ENCODE assay signal across 26 cellular contexts in the genomic region with DNA sequence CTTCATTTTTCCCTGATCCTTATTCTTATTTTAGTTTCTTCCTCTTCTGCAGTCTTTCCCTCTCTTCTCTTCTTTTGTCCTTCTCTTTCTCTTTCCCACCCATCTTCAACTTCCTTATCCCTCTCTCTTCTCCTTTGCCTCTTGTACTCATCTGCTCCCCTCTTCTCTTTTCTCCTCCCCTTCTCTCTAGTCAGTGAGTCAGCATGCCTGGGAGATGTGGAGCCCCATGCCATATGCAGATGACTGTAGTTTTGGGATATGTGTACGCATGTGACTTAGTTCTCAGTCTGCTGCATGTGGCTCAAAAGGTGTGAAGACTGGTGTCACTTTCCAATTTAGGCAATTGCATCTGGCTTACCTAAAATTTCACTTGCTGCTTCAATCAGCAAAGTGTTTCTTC.
"Had no signal": no experiment of that assay in that cellular context is flagged by ENCODE, and none has a peak within 500 bp of the region (broad histone marks: within the 10 kb centered on the region; RNA-seq: fewer than 3 reads in every experiment).

No MANE protein-coding gene starts in this region.

- H3K36me3 Mint-ChIP-seq: neural progenitor cell had no signal

- H3K9me3 Mint-ChIP-seq: nephron, neural progenitor cell had no signal

- H3K4me3 Mint-ChIP-seq: effector memory CD8-positive, alpha-beta T cell; naive thymus-derived CD4-positive, alpha-beta T cell; nephron; neural progenitor cell had no signal

- DNase-seq: dermis blood vessel endothelial cell; effector memory CD8-positive, alpha-beta T cell; gastrocnemius medialis; kidney; left cardiac atrium; left lung; mesendoderm; naive thymus-derived CD4-positive, alpha-beta T cell; stimulated activated CD4-positive, alpha-beta T cell treated with anti-CD3 and anti-CD28 coated beads, Interleukin-12 subunit alpha, Interleukin-12 subunit beta, amount 100 ng/mL, for 4 hours; stimulated activated CD4-positive, alpha-beta T cell treated with anti-CD3 and anti-CD28 coated beads, Interleukin-1b, Interleukin-23, amount 100 ng/mL, for 48 hours; stimulated activated CD4-positive, alpha-beta T cell treated with anti-CD3 and anti-CD28 coated beads, Interleukin-4, amount 100 ng/mL, for 1 hour; stimulated activated CD8-positive, alpha-beta memory T cell treated with anti-CD3 and anti-CD28 coated beads, Interleukin-4, amount 100 ng/mL, for 48 hours; stimulated activated naive CD4-positive, alpha-beta T cell treated with Interleukin-2 at 50 U/mL for 16 hours; stomach; upper lobe of left lung had no signal

- H3K4me1 Mint-ChIP-seq: nephron, neural progenitor cell had no signal

- H3K27ac Mint-ChIP-seq: effector memory CD8-positive, alpha-beta T cell; naive thymus-derived CD4-positive, alpha-beta T cell; nephron; neural progenitor cell had no signal

- H3K27ac ChIP-seq: coronary artery, gastrocnemius medialis, heart left ventricle, hepatocyte, left lung, neural progenitor cell, prostate gland, right atrium auricular region, stomach, thoracic aorta, tibial nerve, upper lobe of left lung had no signal

- ATAC-seq: effector memory CD8-positive, alpha-beta T cell; gastrocnemius medialis; left lung; naive thymus-derived CD4-positive, alpha-beta T cell; sciatic nerve had no signal

- H3K4me3 ChIP-seq: coronary artery, gastrocnemius medialis, heart left ventricle, hepatocyte, left lung, neural progenitor cell, prostate gland, right atrium auricular region, smooth muscle cell, stomach, thoracic aorta, tibial nerve, upper lobe of left lung had no signal
